ENCODE assay signal across 1 cellular context in the genomic region with DNA sequence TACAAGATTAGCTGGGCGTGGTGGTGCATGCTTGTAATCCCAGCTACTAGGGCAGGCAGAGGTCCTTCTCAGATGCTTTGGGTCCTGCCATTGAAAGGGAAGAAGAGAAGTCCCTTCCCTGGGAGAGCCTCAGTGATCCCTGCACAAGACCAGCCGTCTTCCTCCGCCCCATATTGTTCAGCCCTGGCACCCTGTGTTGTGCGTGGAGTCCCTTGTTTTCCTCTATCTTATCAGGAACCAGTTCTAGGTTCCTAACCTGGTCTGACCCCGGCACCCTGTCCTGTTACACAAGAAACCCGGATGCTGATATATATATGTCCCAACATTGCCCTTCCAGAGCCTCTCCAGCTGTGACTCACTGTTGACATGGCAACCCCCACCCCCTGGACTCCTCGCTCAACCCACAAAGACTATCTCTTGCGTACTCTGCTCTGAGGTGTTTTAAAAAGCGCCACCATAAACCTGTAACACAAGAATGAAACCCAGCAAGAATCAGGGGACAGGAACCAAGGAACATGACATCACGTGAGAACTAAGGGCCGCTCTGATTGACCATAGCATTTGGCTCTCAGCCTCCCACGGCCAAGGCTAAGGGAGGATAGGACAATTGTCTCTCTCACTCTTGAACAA.
TF ChIP-seq lines count a peak whose summit lies in the region.

No MANE protein-coding gene starts in this region.

TF ChIP-seq in HCT116, 20 proteins besides CTCF, POLR2A, EP300 and RAD21 (continued from another document):
- TF ChIP-seq YY1 (IDR thresholded peaks at IDR 0.05; ENCODE audit: extremely low read depth, insufficient replicate concordance, low read depth, low read length), result no peak
- TF ChIP-seq ELF1 (IDR thresholded peaks at IDR 0.05; ENCODE audit: borderline replicate concordance, low read depth), result no peak
- no peak for TF ChIP-seq EZH2 (IDR thresholded peaks at IDR 0.05)
- no peak for TF ChIP-seq TCF7L2 (IDR thresholded peaks at IDR 0.05; ENCODE audit: borderline replicate concordance, extremely low read depth, insufficient read depth, insufficient read length)
- no peak for TF ChIP-seq ZBTB33 (IDR thresholded peaks at IDR 0.05; ENCODE audit: extremely low read depth, insufficient replicate concordance, low read length)
- TF ChIP-seq, protein P1, sequence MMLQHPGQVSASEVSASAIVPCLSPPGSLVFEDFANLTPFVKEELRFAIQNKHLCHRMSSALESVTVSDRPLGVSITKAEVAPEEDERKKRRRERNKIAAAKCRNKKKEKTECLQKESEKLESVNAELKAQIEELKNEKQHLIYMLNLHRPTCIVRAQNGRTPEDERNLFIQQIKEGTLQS (IDR thresholded peaks at IDR 0.05), result no peak
- no peak for TF ChIP-seq ZNF274 (IDR thresholded peaks at IDR 0.05; ENCODE audit: low read depth, low read length)
- no peak for TF ChIP-seq FOSL1 (IDR thresholded peaks at IDR 0.05; ENCODE audit: low read depth)
- no peak for TF ChIP-seq SRF (IDR thresholded peaks at IDR 0.05; ENCODE audit: low read depth)
